7 cellular contexts compared by ENCODE assay signal in the genomic region with DNA sequence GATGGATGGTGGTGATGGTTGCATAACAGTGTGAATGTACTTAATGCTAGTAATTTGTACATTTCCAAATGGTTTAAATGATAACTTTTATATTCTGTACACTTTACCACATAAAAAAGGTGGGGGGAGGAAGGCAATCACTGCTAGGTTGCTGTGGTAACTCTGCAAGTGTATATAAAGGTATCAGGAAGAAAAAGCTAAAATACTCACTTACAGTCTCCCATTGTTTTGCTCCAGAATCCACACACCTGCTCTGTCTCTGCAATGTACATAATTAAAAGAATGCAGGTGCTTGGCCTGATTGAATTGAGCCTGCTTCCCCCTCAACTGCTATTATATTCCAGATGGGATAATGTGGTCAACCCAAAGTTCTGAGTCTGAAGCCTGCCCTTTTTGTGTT. TPM values are rescaled to one million over a fixed set of nuclear protein-coding genes. Genes with fewer than 3 reads are reported as not detected.
"Had no signal": no experiment of that assay in that cellular context is flagged by ENCODE, and none has a peak within 500 bp of the region (broad histone marks: within the 10 kb centered on the region; RNA-seq: fewer than 3 reads in every experiment).

No MANE protein-coding gene starts in this region.

RNA-seq across cellular contexts. Expression of gene LGALS9B, which starts 6.7 kb away (rescaled TPM):
- total RNA-seq: GM23248, GM23338, H1, H4, H7, H9, HFFc6 had no signal
